Comparison of ENCODE assay signal across 15 cellular contexts in the genomic region with DNA sequence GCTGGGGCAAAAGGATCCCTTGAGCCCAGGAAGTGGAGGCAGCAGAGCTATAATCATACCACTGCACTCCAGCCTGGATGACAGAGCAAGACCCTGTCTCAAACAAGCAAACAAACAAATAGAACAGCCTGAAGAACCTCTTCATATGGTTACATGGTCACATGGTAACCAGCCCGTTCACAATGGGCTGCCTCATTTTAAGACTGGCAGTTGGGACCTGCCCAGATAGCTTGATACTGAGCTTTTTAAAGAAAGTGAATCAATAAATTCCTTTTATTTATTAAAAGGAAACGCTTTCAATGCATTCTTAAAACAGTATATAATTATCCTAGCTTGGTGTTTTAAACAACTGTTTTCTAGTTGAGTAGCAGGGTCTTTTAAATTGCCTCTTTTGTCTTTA. TPM values are rescaled to one million over a fixed set of nuclear protein-coding genes. Genes with fewer than 3 reads are reported as not detected.
DNase-seq lines count a peak whose midpoint lies in the region; ATAC-seq and TF ChIP-seq lines count a peak whose summit lies in the region.
"Had no signal": no experiment of that assay in that cellular context is flagged by ENCODE, and none has a peak within 500 bp of the region (broad histone marks: within the 10 kb centered on the region; RNA-seq: fewer than 3 reads in every experiment).

No MANE protein-coding gene starts in this region.

- H3K27me3 Mint-ChIP-seq in WTC11 (ENCODE audit: low read depth), result no peaks in the 10 kb centered on the region
- no peaks in the 10 kb centered on the region for H3K27me3 Mint-ChIP-seq in natural killer cell (ENCODE audit: low read depth in 2 of 2)
- H3K27me3 Mint-ChIP-seq: activated B cell treated with CpG ODN at 0.5 μM for 24 hours had no signal

- H3K9me3 ChIP-seq in left ventricle myocardium inferior (replicated peaks), result no peaks in the 10 kb centered on the region
- H3K9me3 ChIP-seq in muscle layer of colon (ENCODE audit: low read length), result no peaks in the 10 kb centered on the region
- no peaks in the 10 kb centered on the region for H3K9me3 ChIP-seq in upper lobe of right lung
- H3K9me3 ChIP-seq: vagina had no signal

- CTCF ChIA-PET in WTC11 (lab: Charles Lee), result interaction anchor here (0.6 to 2.3 kb wide), 9 partner anchors 9 to 277 kb away, joined by 3 to 12 read pairs (median 4); partner anchors contain the start of gene MLXIP

- H3K4me1 Mint-ChIP-seq in WTC11, result peaks cover 27% of the 10 kb centered on the region
- peaks cover 33 to 51% of the 10 kb centered on the region in 2 donors for H3K4me1 Mint-ChIP-seq in natural killer cell

- no peak overlapping the region for H3K4me3 Mint-ChIP-seq in WTC11
- H3K4me3 Mint-ChIP-seq in natural killer cell, result no peak overlapping the region
- H3K4me3 Mint-ChIP-seq: activated B cell treated with CpG ODN at 0.5 μM for 24 hours had no signal

- no peak for ATAC-seq in WTC11
- ATAC-seq in upper lobe of right lung, result no peak
- ATAC-seq in natural killer cell, result no peak

- intact Hi-C loops in left ventricle myocardium inferior (cut with micrococcal nuclease), result no loop called here
- intact Hi-C loops in cardiac septum (cut with DNase I), result no loop called here
- intact Hi-C loops in upper lobe of right lung (cut with DNase I), result no loop called here
- intact Hi-C loops in natural killer cell (cut with micrococcal nuclease), result no loop called here

- no peak for DNase-seq in left ventricle myocardium inferior
- no peak for DNase-seq in cardiac septum (ENCODE audit: low spot score)
- DNase-seq in WTC11 (ENCODE audit: low spot score), result no peak
- DNase-seq in upper lobe of right lung, result no peak
- no peak for DNase-seq in hepatic stellate cell (ENCODE audit: low spot score)
- no peak for DNase-seq in natural killer cell
- no peak for DNase-seq in NCI-H2081 treated with DMSO at 0.1 percent for 48 hours (lab: John Stamatoyannopoulos, UW)
- DNase-seq: activated B cell treated with CpG ODN at 0.5 μM for 24 hours; activated T-cell treated with anti-CD3 and anti-CD28 coated beads for 4 hours; KBM-7; NCI-H1930; stimulated activated CD4-positive, alpha-beta T cell treated with anti-CD3 and anti-CD28 coated beads, Interleukin-1b, Interleukin-23, amount 100 ng/mL, for 48 hours; stimulated activated CD8-positive, alpha-beta memory T cell treated with anti-CD3 and anti-CD28 coated beads, Interleukin-4, amount 100 ng/mL, for 48 hours had no signal

- H3K4me3 ChIP-seq in left ventricle myocardium inferior (no peak overlapping the region), muscle layer of colon (ENCODE audit: low read depth in 1 of 2, low read length in 2 of 2) (no peak overlapping the region), upper lobe of right lung (no peak overlapping the region)
- H3K4me3 ChIP-seq: vagina had no signal

- peaks cover 91% of the 10 kb centered on the region for H3K4me1 ChIP-seq in left ventricle myocardium inferior
- H3K4me1 ChIP-seq in muscle layer of colon (ENCODE audit: insufficient read depth, low read length), result peaks cover 88% of the 10 kb centered on the region
- peaks cover 54% of the 10 kb centered on the region for H3K4me1 ChIP-seq in upper lobe of right lung

- TF ChIP-seq CTCF in left ventricle myocardium inferior (IDR thresholded peaks at IDR 0.05; ENCODE audit: borderline replicate concordance) (no peak), WTC11 (IDR thresholded peaks at IDR 0.05) (no peak), upper lobe of right lung (IDR thresholded peaks at IDR 0.05) (no peak), natural killer cell (IDR thresholded peaks at IDR 0.05) (no peak)

- H3K27me3 ChIP-seq in left ventricle myocardium inferior (ENCODE audit: low read depth) (no peaks in the 10 kb centered on the region), muscle layer of colon (ENCODE audit: control insufficient read depth in 1 of 2, insufficient read depth in 2 of 2, low read length in 2 of 2) (no peaks in the 10 kb centered on the region), upper lobe of right lung (no peaks in the 10 kb centered on the region)
- H3K27me3 ChIP-seq: vagina had no signal

- H3K9me3 Mint-ChIP-seq in WTC11, result no peaks in the 10 kb centered on the region
- H3K9me3 Mint-ChIP-seq in natural killer cell, result no peaks in the 10 kb centered on the region
- H3K9me3 Mint-ChIP-seq: activated B cell treated with CpG ODN at 0.5 μM for 24 hours had no signal

- H3K36me3 Mint-ChIP-seq in WTC11, result peaks cover 6% of the 10 kb centered on the region
- no peaks in the 10 kb centered on the region for H3K36me3 Mint-ChIP-seq in natural killer cell

- peak overlapping the region; percentile 76 for H3K27ac ChIP-seq in left ventricle myocardium inferior (replicated peaks)
- peak overlapping the region; percentile 71 for H3K27ac ChIP-seq in muscle layer of colon (ENCODE audit: low read depth, low read length)
- peak overlapping the region; percentile 32 for H3K27ac ChIP-seq in upper lobe of right lung

- H3K36me3 ChIP-seq in left ventricle myocardium inferior (peaks cover 16% of the 10 kb centered on the region), muscle layer of colon (ENCODE audit: insufficient read depth, low read length) (peaks cover 32% of the 10 kb centered on the region), upper lobe of right lung (peaks cover 19% of the 10 kb centered on the region)
- H3K36me3 ChIP-seq: vagina had no signal

- POLR2A ChIA-PET in WTC11 (lab: Charles Lee), result no interaction called here

- H3K27ac Mint-ChIP-seq in WTC11, result peak overlapping the region; percentile 93; the same call in 1 of the 2 replicates
- H3K27ac Mint-ChIP-seq in natural killer cell, result no peak overlapping the region
- H3K27ac Mint-ChIP-seq: activated B cell treated with CpG ODN at 0.5 μM for 24 hours had no signal

- no peak overlapping the region for H3K9ac ChIP-seq in muscle layer of colon (ENCODE audit: low read length)

TF ChIP-seq in WTC11, 78 proteins besides CTCF, POLR2A, EP300 and RAD21:
- TF ChIP-seq ZNF281 (CRISPR knock-in tag; IDR thresholded peaks at IDR 0.05) (no peak), FOXP1 (CRISPR knock-in tag; IDR thresholded peaks at IDR 0.05; ENCODE audit: borderline replicate concordance) (no peak)

RNA-seq across cellular contexts. Expression of gene MLXIP, which starts 10.5 kb away (rescaled TPM):
- total RNA-seq in left ventricle myocardium inferior (16.7 TPM), cardiac septum (24.7 TPM), WTC11 (2021) (40.5 to 49.4 TPM (median 44.4 TPM) in 3 replicates), upper lobe of right lung (57.4 TPM), natural killer cell (10 to 100 TPM; 83.8 to 92.4 (median 86.1) TPM)
